Comparison of ENCODE assay signal across 18 cellular contexts in the genomic region with DNA sequence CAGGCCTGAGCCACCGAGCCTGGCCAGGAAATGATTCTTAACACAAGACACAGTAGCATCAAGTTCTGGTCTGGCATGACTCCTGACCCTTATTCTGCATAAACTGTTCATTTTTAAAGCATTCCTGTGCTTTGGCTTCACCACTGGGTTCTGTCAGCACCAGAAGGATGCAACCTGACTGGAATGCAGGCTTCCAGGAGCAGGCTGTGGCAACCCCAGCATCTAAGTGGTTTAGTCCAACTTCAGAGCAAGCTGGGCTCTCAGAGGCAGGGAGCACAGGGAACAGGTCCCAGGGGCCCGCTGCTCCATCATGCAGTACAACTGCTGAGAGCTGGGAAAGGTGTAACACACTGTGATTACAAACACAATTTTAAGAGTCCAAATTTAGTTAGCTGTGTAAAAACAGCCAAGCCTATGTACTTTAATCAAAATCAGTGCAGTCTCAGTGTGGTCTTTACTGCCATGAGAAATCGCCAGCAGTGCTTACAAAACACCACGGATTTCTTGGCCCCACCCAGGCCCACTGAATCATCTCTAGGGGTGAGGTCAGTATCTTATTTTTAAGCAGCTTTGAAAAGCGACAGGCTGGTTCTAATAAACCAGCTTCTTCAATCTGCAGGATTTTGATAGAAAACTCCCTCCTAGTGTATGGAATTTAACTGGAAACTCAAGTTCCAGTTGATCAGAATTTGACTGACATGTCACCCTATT. TPM values are rescaled to one million over a fixed set of nuclear protein-coding genes. Genes with fewer than 3 reads are reported as not detected.
A peak's percentile ranks its signal among the peaks of the same experiment; 100 is the strongest.
DNase-seq lines count a peak whose midpoint lies in the region; ATAC-seq, FAIRE-seq and TF ChIP-seq lines count a peak whose summit lies in the region.
"Had no signal": no experiment of that assay in that cellular context is flagged by ENCODE, and none has a peak within 500 bp of the region (broad histone marks: within the 10 kb centered on the region; RNA-seq: fewer than 3 reads in every experiment).

No MANE protein-coding gene starts in this region.

- H3K36me3 ChIP-seq in mucosa of descending colon (ENCODE audit: low read depth), result no peaks in the 10 kb centered on the region
- H3K36me3 ChIP-seq: WERI-Rb-1 had no signal

- TF ChIP-seq CTCF in AG09309 (IDR thresholded peaks at IDR 0.05; ENCODE audit: control insufficient read depth, insufficient read depth, low read depth, low read length, missing control alignments), result no peak
- TF ChIP-seq CTCF in cardiac fibroblast (IDR thresholded peaks at IDR 0.05; ENCODE audit: low read depth, low read length), result no peak
- no peak for TF ChIP-seq CTCF in mucosa of descending colon (IDR thresholded peaks at IDR 0.05)

- intact Hi-C loops in mucosa of descending colon (cut with DNase I, micrococcal nuclease), result no loop called here

- ATAC-seq in mucosa of descending colon (peak; percentile 23), GM19324 (IDR thresholded peaks at IDR 0.05; ENCODE audit: low FRiP score, unreplicated experiment) (no peak)
- ATAC-seq: activated CD8-positive, alpha-beta memory T cell treated with anti-CD3 and anti-CD28 coated beads, Interleukin-2, amount 10 ng/mL, durations not matched to agents 7 days and 5 days had no signal

- DNase-seq in AG09309 (ENCODE audit: low read depth) (peak; percentile 37), HCEC 1CT (peak; percentile 27), cardiac fibroblast (ENCODE audit: low read depth in 2 of 2) (peak; percentile 31 to 72), mucosa of descending colon (no peak), urothelium cell line (ENCODE audit: low spot score) (no peak), GOT3 (lab: John Stamatoyannopoulos, UW) (no peak)
- no peak for DNase-seq in activated naive CD4-positive, alpha-beta T cell treated with Interleukin-2 at 50 U/mL for 16 hours
- DNase-seq: activated CD8-positive, alpha-beta memory T cell treated with anti-CD3 and anti-CD28 coated beads, Interleukin-2, amount 10 ng/mL, durations not matched to agents 7 days and 5 days; activated gamma-delta T cell; brain microvascular endothelial cell; DND-41; NCI-H187; NCI-H510A treated with DMSO at 0.1 percent for 48 hours; nephron progenitor cell; stimulated activated CD4-positive, alpha-beta T cell treated with anti-CD3 and anti-CD28 coated beads, Interleukin-4, amount 100 ng/mL, for 1 hour; WERI-Rb-1 had no signal

- H3K4me1 ChIP-seq in mucosa of descending colon (ENCODE audit: low read depth), result no peaks in the 10 kb centered on the region
- H3K4me1 ChIP-seq: tibial artery had no signal

- no peak for FAIRE-seq in urothelium cell line (lab: Jason Lieb, UNC)

- H3K4me3 ChIP-seq in AG09309 (ENCODE audit: control insufficient read depth, low read depth, low read length) (no peak overlapping the region), cardiac fibroblast (replicated peaks in 1 of 2; ENCODE audit: low read depth in 2 of 2, low read length in 2 of 2) (no peak overlapping the region), mucosa of descending colon (no peak overlapping the region)
- H3K4me3 ChIP-seq: tibial artery had no signal

- H3K9me3 ChIP-seq in mucosa of descending colon, result no peaks in the 10 kb centered on the region
- H3K9me3 ChIP-seq: tibial artery had no signal

RNA-seq across cellular contexts. Expression of a gene that starts 44.4 kb away (rescaled TPM):
- 1 to 10 TPM; 3.2 to 4.4 (median 3.4) TPM for total RNA-seq in mucosa of descending colon

Comparison
In these comparisons a context has a peak if more than half of its experiments do, and no peak if none do; other contexts are left out.
1. DNase-seq: peak in AG09309 (single experiment), HCEC 1CT (single experiment) and cardiac fibroblast (2 of 2); none in mucosa of descending colon (0 of 3), urothelium cell line (single experiment), GOT3 (single experiment) and activated naive CD4-positive, alpha-beta T cell treated with Interleukin-2 at 50 U/mL for 16 hours (single experiment).